In genomic region chr11:73195191-73196007, GRCh38 we compare ENCODE assay signal across 13 cellular contexts. TPM values are rescaled to one million over a fixed set of nuclear protein-coding genes. Genes with fewer than 3 reads are reported as not detected.
A peak's percentile ranks its signal among the peaks of the same experiment; 100 is the strongest.
DNase-seq lines count a peak whose midpoint lies in the region; TF ChIP-seq lines count a peak whose summit lies in the region.
"Had no signal": no experiment of that assay in that cellular context is flagged by ENCODE, and none has a peak within 500 bp of the region (broad histone marks: within the 10 kb centered on the region; RNA-seq: fewer than 3 reads in every experiment).

No MANE protein-coding gene starts in this region.

- no peaks in the 10 kb centered on the region for H3K27me3 ChIP-seq in mammary epithelial cell (ENCODE audit: insufficient read depth, low read length)
- H3K27me3 ChIP-seq: cardiac muscle cell, upper lobe of left lung had no signal

- peak overlapping the region in 1 of 7 donors; percentile 65 for H3K27ac Mint-ChIP-seq in CD14-positive monocyte

- dilution Hi-C loops in mammary epithelial cell (cut with HindIII; ENCODE audit: low sequenced_read_pairs) = no loop called here

- WGBS in mammary epithelial cell (ENCODE audit: low coverage, missing lambda C conversion rate) = 33% methylated on average over 3 of the region's 3 CpGs

- H3K9me3 ChIP-seq in mammary epithelial cell (replicated peaks; ENCODE audit: insufficient read depth, low read length) = no peaks in the 10 kb centered on the region
- H3K9me3 ChIP-seq: upper lobe of left lung had no signal

- TF ChIP-seq CTCF in CD14-positive monocyte (IDR thresholded peaks at IDR 0.05) = no peak
- TF ChIP-seq CTCF in mammary epithelial cell (conservative IDR thresholded peaks at IDR 0.05 in 1 of 2, IDR thresholded peaks at IDR 0.05 in 1 of 2; ENCODE audit: extremely low read depth in 1 of 2, insufficient read depth in 1 of 2, low read depth in 1 of 2, low read length in 2 of 2) = peak in 1 of 2 donors; percentile 51

- H3K79me2 ChIP-seq in mammary epithelial cell (ENCODE audit: insufficient read depth, low read length) = no peaks in the 10 kb centered on the region

- H3K4me2 ChIP-seq in mammary epithelial cell (ENCODE audit: insufficient read depth, low read depth, low read length) = peak overlapping the region; percentile 28

- H4K20me1 ChIP-seq in mammary epithelial cell (ENCODE audit: insufficient read depth, low read length) = no peaks in the 10 kb centered on the region

- H3K9ac ChIP-seq in mammary epithelial cell (ENCODE audit: insufficient read depth, low read length) = no peak overlapping the region

- in situ Hi-C loops in mammary epithelial cell (cut with MboI; ENCODE audit: low sequenced_read_pairs in 2 of 2) = no loop called here
- in situ Hi-C loops in G401 (cut with HindIII; ENCODE audit: low sequenced_read_pairs) = no loop called here

- no peak overlapping the region for H3K4me3 ChIP-seq in mammary epithelial cell (replicated peaks in 1 of 3; ENCODE audit: insufficient read depth in 1 of 3, low read depth in 2 of 3, low read length in 3 of 3)
- H3K4me3 ChIP-seq: cardiac muscle cell, upper lobe of left lung had no signal

- H3K4me3 Mint-ChIP-seq in CD14-positive monocyte = no peak overlapping the region

- H3K4me1 ChIP-seq in mammary epithelial cell (ENCODE audit: insufficient read depth, low read length) = peaks cover 67% of the 10 kb centered on the region

- no peaks in the 10 kb centered on the region for H3K36me3 ChIP-seq in mammary epithelial cell (ENCODE audit: insufficient read depth, low read length)
- H3K36me3 ChIP-seq: cardiac muscle cell, upper lobe of left lung had no signal

- no peak overlapping the region for H2AFZ ChIP-seq in mammary epithelial cell (ENCODE audit: low read depth, low read length)

- CTCF ChIA-PET in mammary epithelial cell (lab: Charles Lee; ENCODE audit: low non-redundant PET) = interaction anchor here (0.6 to 0.9 kb wide), 3 partner anchors 9 to 41 kb away, joined by 3 read pairs; no protein-coding TSS in a partner anchor

- H3K27ac ChIP-seq in mammary epithelial cell (ENCODE audit: insufficient read depth, low read depth, low read length) = peak overlapping the region; percentile 69
- H3K27ac ChIP-seq: cardiac muscle cell, upper lobe of left lung had no signal

- peaks cover 72% of the 10 kb centered on the region for H3K4me1 Mint-ChIP-seq in CD14-positive monocyte

- DNase-seq in CD14-positive monocyte (ENCODE audit: low spot score) = peak; percentile 31
- DNase-seq in M059J (ENCODE audit: low read depth) = peak; percentile 92
- DNase-seq in mammary epithelial cell = peak; percentile 98
- peak; percentile 47 for DNase-seq in mucosa of gallbladder (ENCODE audit: low spot score)
- no peak for DNase-seq in activated gamma-delta T cell treated with Interleukin-2 at 50 U/mL for 16 hours
- no peak for DNase-seq in NCI-H510A (lab: John Stamatoyannopoulos, UW)
- DNase-seq in G401 (ENCODE audit: low spot score) = no peak
- no peak for DNase-seq in stimulated activated CD4-positive, alpha-beta T cell treated with anti-CD3 and anti-CD28 coated beads, Interleukin-2, amount 100 ng/mL, for 48 hours
- DNase-seq: activated CD8-positive, alpha-beta memory T cell treated with anti-CD3 and anti-CD28 coated beads, Interleukin-2, amount 50 U/mL, for 4 hours; GDM1; NCI-H2029 treated with DMSO at 0.1 percent for 48 hours had no signal

- no peaks in the 10 kb centered on the region for H3K9me3 Mint-ChIP-seq in CD14-positive monocyte

- peaks cover 0 to 6% (median 6%) of the 10 kb centered on the region in 3 donors for H3K27me3 Mint-ChIP-seq in CD14-positive monocyte (ENCODE audit: low read depth in 3 of 3)

- peaks cover 6% of the 10 kb centered on the region in 2 donors for H3K36me3 Mint-ChIP-seq in CD14-positive monocyte

- intact Hi-C loops in CD14-positive monocyte (cut with micrococcal nuclease) = no loop called here
- intact Hi-C loops in mammary epithelial cell (cut with micrococcal nuclease) = loop anchor here (2.0 kb wide), 1 partner anchor 23 kb away; the partner anchor contains the start of gene P2RY2

- BruUV-seq in mammary epithelial cell (replicated peaks; lab: Mats Ljungman, UMichigan) = TSS peak; percentile 79

RNA-seq across cellular contexts. Expression of gene P2RY2, which starts 22.7 kb away (rescaled TPM):
- polyA plus RNA-seq in CD14-positive monocyte = 10 to 100 TPM in 1 of 2 donors, 1 to 10 TPM in 1; 2.8 to 12.7 TPM
- total RNA-seq in M059J (2014; rRNA removed; shearing (Covaris generic)) = 0.30 and 0.84 TPM in 2 replicates
- 10 to 100 TPM in 1 of 2 donors, 1 to 10 TPM in 1; 7.8 to 21.6 TPM for total RNA-seq in mammary epithelial cell
- polyA plus RNA-seq in mammary epithelial cell = 27.6 TPM
- polyA minus RNA-seq in mammary epithelial cell = 31.5 TPM
- 12.6 TPM for total RNA-seq in mucosa of gallbladder
- not detected in 2 replicates for total RNA-seq in G401 (2014; rRNA removed; shearing (Covaris generic))

RNA-seq across cellular contexts. Expression of gene FCHSD2, which starts 53.3 kb away (rescaled TPM):
- polyA plus RNA-seq in CD14-positive monocyte (10 to 100 TPM; 14.5 to 16.6 TPM), mammary epithelial cell (11.7 TPM)
- 6.6 and 10.3 TPM in 2 replicates for total RNA-seq in M059J (2014; rRNA removed; shearing (Covaris generic))
- total RNA-seq in mammary epithelial cell (10 to 100 TPM in 1 of 2 donors, 1 to 10 TPM in 1; 6.0 to 37.2 TPM), mucosa of gallbladder (56.4 TPM)
- 9.5 TPM for polyA minus RNA-seq in mammary epithelial cell
- total RNA-seq in G401 (2014; rRNA removed; shearing (Covaris generic)) = 4.1 and 11.0 TPM in 2 replicates

Comparison
In these comparisons a context has a peak if more than half of its experiments do, and no peak if none do; other contexts are left out.
1. DNase-seq: peak in CD14-positive monocyte (single experiment), M059J (single experiment), mammary epithelial cell (single experiment) and mucosa of gallbladder (single experiment); none in activated gamma-delta T cell treated with Interleukin-2 at 50 U/mL for 16 hours (single experiment), NCI-H510A (single experiment), G401 (single experiment) and stimulated activated CD4-positive, alpha-beta T cell treated with anti-CD3 and anti-CD28 coated beads, Interleukin-2, amount 100 ng/mL, for 48 hours (0 of 2).